Comparison of ENCODE assay signal across 8 cellular contexts in the genomic region with DNA sequence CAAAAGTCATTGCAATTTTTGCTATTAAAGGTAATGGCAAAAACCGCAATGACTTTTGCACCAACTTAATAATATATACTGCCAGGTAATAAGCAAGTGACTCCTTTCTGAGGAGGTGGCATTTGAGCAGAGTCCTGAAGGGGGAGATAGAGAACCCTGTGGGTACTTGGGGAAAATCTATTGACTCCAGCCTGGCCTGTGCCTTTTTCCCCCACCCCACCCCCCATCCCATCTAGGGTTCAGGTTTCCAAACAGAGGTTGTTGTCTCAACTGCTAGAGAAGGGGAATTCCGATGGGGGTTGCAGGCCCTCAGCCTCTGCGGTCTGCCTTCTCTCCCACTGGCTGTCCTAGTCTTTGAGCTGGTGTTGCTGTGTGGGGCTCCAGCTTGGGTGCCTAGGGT. TPM values are rescaled to one million over a fixed set of nuclear protein-coding genes. Genes with fewer than 3 reads are reported as not detected.
DNase-seq lines count a peak whose midpoint lies in the region; ATAC-seq, FAIRE-seq and TF ChIP-seq lines count a peak whose summit lies in the region.

No MANE protein-coding gene starts in this region.

- no peak overlapping the region for H3K4me3 ChIP-seq in GM23338

- H3K4me2 ChIP-seq in GM23338, result no peak overlapping the region

- no peaks in the 10 kb centered on the region for H3K27me3 ChIP-seq in GM23338 (ENCODE audit: insufficient read depth)

- peaks cover 8% of the 10 kb centered on the region for H3K36me3 Mint-ChIP-seq in GM23338 (ENCODE audit: low read depth)
- peaks cover 57% of the 10 kb centered on the region for H3K36me3 Mint-ChIP-seq in dendritic cell treated with granulocyte-macrophage colony-stimulating factor and Interleukin-4, amounts not matched to agents 40 ng/mL and 50 ng/mL, for 4 days (ENCODE audit: low read depth)

- no peaks in the 10 kb centered on the region for H4K20me1 ChIP-seq in GM23338 (replicated peaks; ENCODE audit: insufficient read depth)

- TF ChIP-seq CTCF in GM23338 (conservative IDR thresholded peaks at IDR 0.05; ENCODE audit: low read depth in 2 of 2), result peak; percentile 56 to 62

- H3F3A ChIP-seq in GM23338 (replicated peaks; ENCODE audit: low read depth), result no peaks in the 10 kb centered on the region

- H3K4me1 ChIP-seq in GM23338 (ENCODE audit: insufficient read depth), result no peaks in the 10 kb centered on the region

- peak overlapping the region; percentile 34; the same call in 1 of the 2 replicates for H3K27ac ChIP-seq in GM23338 (ENCODE audit: low read depth)

- peak; percentile 95 for ATAC-seq in GM23338

- no peak overlapping the region for H3K4me3 Mint-ChIP-seq in GM23338
- no peak overlapping the region for H3K4me3 Mint-ChIP-seq in dendritic cell treated with granulocyte-macrophage colony-stimulating factor and Interleukin-4, amounts not matched to agents 40 ng/mL and 50 ng/mL, for 4 days

- H2AFZ ChIP-seq in GM23338, result no peak overlapping the region

- no peaks in the 10 kb centered on the region for H3K36me3 ChIP-seq in GM23338 (ENCODE audit: insufficient read depth)

- DNase-seq in DMS153 (lab: John Stamatoyannopoulos, UW) (peak; percentile 11), DMS153 treated with DMSO at 0.1 percent for 48 hours (lab: John Stamatoyannopoulos, UW; ENCODE audit: unreplicated experiment) (no peak), GM23338 (ENCODE audit: low spot score) (peak; percentile 87), RCC 7860 (ENCODE audit: low spot score) (peak; percentile 28), renal cortical epithelial cell (ENCODE audit: low read depth) (peak; percentile 49), NCI-H526 treated with DMSO at 0.1 percent for 48 hours (lab: John Stamatoyannopoulos, UW) (no peak)
- DNase-seq in effector CD4-positive, alpha-beta T cell, result no peak

- intact Hi-C loops in dendritic cell treated with granulocyte-macrophage colony-stimulating factor and Interleukin-4, amounts not matched to agents 40 ng/mL and 50 ng/mL, for 4 days (cut with micrococcal nuclease), result no loop called here

- no peaks in the 10 kb centered on the region; the same call in 2 of the 3 replicates for H3K9me3 Mint-ChIP-seq in GM23338
- H3K9me3 Mint-ChIP-seq in dendritic cell treated with granulocyte-macrophage colony-stimulating factor and Interleukin-4, amounts not matched to agents 40 ng/mL and 50 ng/mL, for 4 days, result no peaks in the 10 kb centered on the region

- H3K27me3 Mint-ChIP-seq in GM23338 (ENCODE audit: insufficient read depth, low read depth, poor library complexity), result peaks cover 2% of the 10 kb centered on the region
- no peaks in the 10 kb centered on the region for H3K27me3 Mint-ChIP-seq in dendritic cell treated with granulocyte-macrophage colony-stimulating factor and Interleukin-4, amounts not matched to agents 40 ng/mL and 50 ng/mL, for 4 days

- no peaks in the 10 kb centered on the region for H3K79me2 ChIP-seq in GM23338 (replicated peaks; ENCODE audit: insufficient read depth)

- FAIRE-seq in RCC 7860 (lab: Jason Lieb, UNC), result no peak

- H3K27ac Mint-ChIP-seq in GM23338, result peak overlapping the region; percentile 93
- peak overlapping the region; percentile 88 for H3K27ac Mint-ChIP-seq in dendritic cell treated with granulocyte-macrophage colony-stimulating factor and Interleukin-4, amounts not matched to agents 40 ng/mL and 50 ng/mL, for 4 days

- H3K9me2 ChIP-seq in GM23338 (ENCODE audit: insufficient read depth), result no peaks in the 10 kb centered on the region; the same call in 1 of the 2 replicates

- peaks cover 17% of the 10 kb centered on the region for H3K4me1 Mint-ChIP-seq in GM23338
- H3K4me1 Mint-ChIP-seq in dendritic cell treated with granulocyte-macrophage colony-stimulating factor and Interleukin-4, amounts not matched to agents 40 ng/mL and 50 ng/mL, for 4 days (ENCODE audit: low read depth), result peaks cover 57% of the 10 kb centered on the region

TF ChIP-seq in GM23338, 12 proteins besides CTCF, POLR2A, EP300 and RAD21 (continues in another document):
- TF ChIP-seq JUNB (IDR thresholded peaks at IDR 0.05; ENCODE audit: unreplicated experiment), result no peak
- TF ChIP-seq POLR2AphosphoS5 (IDR thresholded peaks at IDR 0.05; ENCODE audit: low read depth), result no peak
- TF ChIP-seq ZNF331 (CRISPR knock-in tag; IDR thresholded peaks at IDR 0.05; ENCODE audit: low read depth), result 0 out of 2 replicates have a peak, but pooled peaks have one; percentile 18
- TF ChIP-seq, protein P1, sequence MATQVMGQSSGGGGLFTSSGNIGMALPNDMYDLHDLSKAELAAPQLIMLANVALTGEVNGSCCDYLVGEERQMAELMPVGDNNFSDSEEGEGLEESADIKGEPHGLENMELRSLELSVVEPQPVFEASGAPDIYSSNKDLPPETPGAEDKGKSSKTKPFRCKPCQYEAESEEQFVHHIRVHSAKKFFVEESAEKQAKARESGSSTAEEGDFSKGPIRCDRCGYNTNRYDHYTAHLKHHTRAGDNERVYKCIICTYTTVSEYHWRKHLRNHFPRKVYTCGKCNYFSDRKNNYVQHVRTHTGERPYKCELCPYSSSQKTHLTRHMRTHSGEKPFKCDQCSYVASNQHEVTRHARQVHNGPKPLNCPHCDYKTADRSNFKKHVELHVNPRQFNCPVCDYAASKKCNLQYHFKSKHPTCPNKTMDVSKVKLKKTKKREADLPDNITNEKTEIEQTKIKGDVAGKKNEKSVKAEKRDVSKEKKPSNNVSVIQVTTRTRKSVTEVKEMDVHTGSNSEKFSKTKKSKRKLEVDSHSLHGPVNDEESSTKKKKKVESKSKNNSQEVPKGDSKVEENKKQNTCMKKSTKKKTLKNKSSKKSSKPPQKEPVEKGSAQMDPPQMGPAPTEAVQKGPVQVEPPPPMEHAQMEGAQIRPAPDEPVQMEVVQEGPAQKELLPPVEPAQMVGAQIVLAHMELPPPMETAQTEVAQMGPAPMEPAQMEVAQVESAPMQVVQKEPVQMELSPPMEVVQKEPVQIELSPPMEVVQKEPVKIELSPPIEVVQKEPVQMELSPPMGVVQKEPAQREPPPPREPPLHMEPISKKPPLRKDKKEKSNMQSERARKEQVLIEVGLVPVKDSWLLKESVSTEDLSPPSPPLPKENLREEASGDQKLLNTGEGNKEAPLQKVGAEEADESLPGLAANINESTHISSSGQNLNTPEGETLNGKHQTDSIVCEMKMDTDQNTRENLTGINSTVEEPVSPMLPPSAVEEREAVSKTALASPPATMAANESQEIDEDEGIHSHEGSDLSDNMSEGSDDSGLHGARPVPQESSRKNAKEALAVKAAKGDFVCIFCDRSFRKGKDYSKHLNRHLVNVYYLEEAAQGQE (IDR thresholded peaks at IDR 0.05; ENCODE audit: unreplicated experiment), result no peak

RNA-seq across cellular contexts. Expression of a gene that starts 11.5 kb away (rescaled TPM):
- 13.2 and 13.9 TPM in 2 replicates for total RNA-seq in GM23338 (2014; rRNA removed; shearing (Covaris generic))
- 8.9 and 9.2 TPM in 2 replicates for polyA plus RNA-seq in GM23338 (2016; fragmentation: Nextera tagmentation; extraction: Ambion mirVana)
- total RNA-seq in renal cortical epithelial cell, result 3.0 and 3.3 TPM in 2 replicates

RNA-seq across cellular contexts. Expression of a gene that starts 24.9 kb away (rescaled TPM):
- total RNA-seq in GM23338 (2014; rRNA removed; shearing (Covaris generic)), result 224 and 238 TPM in 2 replicates
- polyA plus RNA-seq in GM23338 (2016; fragmentation: Nextera tagmentation; extraction: Ambion mirVana), result 589 and 593 TPM in 2 replicates
- 37.4 and 38.0 TPM in 2 replicates for total RNA-seq in renal cortical epithelial cell

RNA-seq across cellular contexts. Expression of a gene that starts 32.3 kb away (rescaled TPM):
- 152 and 171 TPM in 2 replicates for total RNA-seq in GM23338 (2014; rRNA removed; shearing (Covaris generic))
- 92.0 and 102 TPM in 2 replicates for polyA plus RNA-seq in GM23338 (2016; fragmentation: Nextera tagmentation; extraction: Ambion mirVana)
- 23.1 and 29.5 TPM in 2 replicates for total RNA-seq in renal cortical epithelial cell

RNA-seq across cellular contexts. Expression of a gene that starts 51.2 kb away (rescaled TPM):
- 3.5 and 3.6 TPM in 2 replicates for total RNA-seq in GM23338 (2014; rRNA removed; shearing (Covaris generic))
- 1.0 and 1.6 TPM in 2 replicates for polyA plus RNA-seq in GM23338 (2016; fragmentation: Nextera tagmentation; extraction: Ambion mirVana)
- total RNA-seq in renal cortical epithelial cell, result 38.4 and 130 TPM in 2 replicates

Comparison
In these comparisons a context has a peak if more than half of its experiments do, and no peak if none do; other contexts are left out.
1. DNase-seq: peak in DMS153 (single experiment), GM23338 (single experiment), RCC 7860 (single experiment) and renal cortical epithelial cell (single experiment); none in DMS153 treated with DMSO at 0.1 percent for 48 hours (single experiment), effector CD4-positive, alpha-beta T cell (single experiment) and NCI-H526 treated with DMSO at 0.1 percent for 48 hours (single experiment).